1 cellular context compared by ENCODE assay signal in genomic region chr17:75927286-75927922, GRCh38.
A peak's percentile ranks its signal among the peaks of the same experiment; 100 is the strongest.
TF ChIP-seq lines count a peak whose summit lies in the region.

No MANE protein-coding gene starts in this region.

TF ChIP-seq in H1, 55 proteins besides CTCF, POLR2A, EP300 and RAD21:
- no peak for TF ChIP-seq SIRT6 (IDR thresholded peaks at IDR 0.05; ENCODE audit: low read length)
- TF ChIP-seq HDAC6 (IDR thresholded peaks at IDR 0.05; ENCODE audit: low read depth, low read length): no peak
- TF ChIP-seq GABPA (IDR thresholded peaks at IDR 0.05; ENCODE audit: borderline replicate concordance, insufficient read depth, low read length): peak; percentile 30; the same call in 1 of the 2 replicates
